ENCODE assay signal across 1 cellular context in genomic region chr16:4984174-4985000, GRCh38.
A peak's percentile ranks its signal among the peaks of the same experiment; 100 is the strongest.
TF ChIP-seq lines count a peak whose summit lies in the region.

No MANE protein-coding gene starts in this region.

TF ChIP-seq in H1, 55 proteins besides CTCF, POLR2A, EP300 and RAD21:
- TF ChIP-seq SAP30 (IDR thresholded peaks at IDR 0.05; ENCODE audit: insufficient read depth, insufficient replicate concordance, low read length) (no peak), KDM1A (IDR thresholded peaks at IDR 0.05; ENCODE audit: borderline replicate concordance, low read length) (peak; percentile 32; the same call in 1 of the 2 replicates)
TF ChIP-seq in H1: peak in this region for 1.
